ENCODE assay signal across 19 cellular contexts in genomic region chr4:141215030-141215429, GRCh38.
"Had no signal": no experiment of that assay in that cellular context is flagged by ENCODE, and none has a peak within 500 bp of the region (broad histone marks: within the 10 kb centered on the region; RNA-seq: fewer than 3 reads in every experiment).

No MANE protein-coding gene starts in this region.

- H3K4me3 ChIP-seq: coronary artery, lung, spleen, tibial artery had no signal

- H3K4me1 ChIP-seq: tibial artery had no signal

- ATAC-seq: activated CD8-positive, alpha-beta T cell treated with anti-CD3 and anti-CD28 coated beads for 36 hours; activated T-helper 17 cell treated with anti-CD3 and anti-CD28 coated beads, Interleukin-2, amount 50 U/mL, for 72 hours; natural killer cell treated with Interleukin-12 subunit alpha and Interleukin-12 subunit beta and Interleukin-15 and Interleukin-18, amount 100 ng/mL, for 72 hours had no signal

- H3K9me3 ChIP-seq: neutrophil, spleen, tibial artery had no signal

- H3K36me3 ChIP-seq: neutrophil, spleen, tibial artery had no signal

- FAIRE-seq: endometrium, islet of Langerhans had no signal

- DNase-seq: activated CD4-positive, alpha-beta T cell treated with anti-CD3 and anti-CD28 coated beads, Interleukin-2, amount 10 ng/mL, durations not matched to agents 24 days and 14 days; activated CD8-positive, alpha-beta T cell treated with anti-CD3 and anti-CD28 coated beads for 36 hours; activated naive CD4-positive, alpha-beta T cell; activated naive CD8-positive, alpha-beta T cell treated with anti-CD3 and anti-CD28 coated beads for 36 hours; activated T-cell treated with anti-CD3 and anti-CD28 coated beads, Interleukin-2, amount 50 U/mL, for 1 hour; erythroblast; hippocampal formation; left cardiac atrium; spleen; stimulated activated CD8-positive, alpha-beta memory T cell treated with anti-CD3 and anti-CD28 coated beads, Interleukin-4, amount 100 ng/mL, for 48 hours; stimulated activated naive CD4-positive, alpha-beta T cell; tibial artery had no signal

- H3K27ac ChIP-seq: coronary artery, neutrophil, spleen, tibial artery had no signal

- H3K27me3 ChIP-seq: tibial artery had no signal
